Comparison of ENCODE assay signal across 20 cellular contexts in the genomic region with DNA sequence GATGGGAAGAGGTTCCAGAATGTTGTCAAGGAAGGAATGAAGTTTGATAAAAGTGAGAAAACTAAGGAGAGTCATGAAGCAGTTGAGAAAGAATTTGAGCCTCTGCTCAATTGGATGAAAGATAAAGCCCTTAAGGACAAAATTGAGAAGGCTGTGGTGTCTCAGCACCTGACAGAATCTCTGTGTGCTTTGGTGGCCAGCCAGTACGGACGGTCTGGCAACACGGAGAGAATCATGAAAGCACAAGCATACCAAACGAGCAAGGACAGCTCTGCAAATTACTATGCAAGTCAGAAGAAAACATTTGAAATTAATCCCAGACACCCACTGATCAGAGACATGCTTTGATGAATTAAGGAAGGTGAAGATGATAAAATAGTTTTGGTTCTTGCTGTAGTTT.
DNase-seq lines count a peak whose midpoint lies in the region; ATAC-seq and TF ChIP-seq lines count a peak whose summit lies in the region.
"Had no signal": no experiment of that assay in that cellular context is flagged by ENCODE, and none has a peak within 500 bp of the region (broad histone marks: within the 10 kb centered on the region; RNA-seq: fewer than 3 reads in every experiment).

No MANE protein-coding gene starts in this region.

- in situ Hi-C loops in brain microvascular endothelial cell (cut with HindIII; ENCODE audit: low pct_ligation_motif_present, low sequenced_read_pairs): no loop called here

- TF ChIP-seq POLR2A in esophagus muscularis mucosa (IDR thresholded peaks at IDR 0.05; ENCODE audit: low read depth): no peak
- TF ChIP-seq POLR2A in gastroesophageal sphincter (IDR thresholded peaks at IDR 0.05): no peak
- no peak for TF ChIP-seq POLR2A in testis (IDR thresholded peaks at IDR 0.05)
- TF ChIP-seq POLR2A in right lobe of liver (IDR thresholded peaks at IDR 0.05): no peak

- no peak for TF ChIP-seq EP300 in esophagus muscularis mucosa (IDR thresholded peaks at IDR 0.05)
- TF ChIP-seq EP300 in gastroesophageal sphincter (IDR thresholded peaks at IDR 0.05): no peak

- ATAC-seq in gastroesophageal sphincter (peak; percentile 36), left ventricle myocardium superior (no peak), right lobe of liver (no peak)
- ATAC-seq: A549, GM23338 had no signal

- 71% methylated on average over 4 of the region's 4 CpGs for WGBS in esophagus muscularis mucosa
- 60 to 68% methylated on average over 4 of the region's 4 CpGs for WGBS in gastroesophageal sphincter (ENCODE audit: low coverage in 1 of 2), 2 donors
- WGBS in testis, 2 donors: 56 to 61% methylated on average over 4 of the region's 4 CpGs
- WGBS in right lobe of liver (ENCODE audit: insufficient coverage, low coverage, low lambda C conversion rate, missing lambda C conversion rate): 73% methylated on average over 4 of the region's 4 CpGs

- H3K27ac ChIP-seq in esophagus muscularis mucosa (replicated peaks in 1 of 4) (peak overlapping the region in 1 of 4 donors; percentile 23), gastroesophageal sphincter (no peak overlapping the region), testis (no peak overlapping the region), brain microvascular endothelial cell (no peak overlapping the region), right lobe of liver (no peak overlapping the region)
- H3K27ac ChIP-seq: A549 had no signal

- intact Hi-C loops in esophagus muscularis mucosa (cut with DNase I) (no loop called here), testis (cut with DNase I; ENCODE audit: low total_unique reads) (no loop called here), left ventricle myocardium superior (cut with micrococcal nuclease) (no loop called here), right lobe of liver (cut with DNase I) (no loop called here)

- peak; percentile 11 for DNase-seq in LNCaP clone FGC (ENCODE audit: low read depth)
- peak; percentile 62 for DNase-seq in esophagus muscularis mucosa (ENCODE audit: extremely low spot score)
- DNase-seq in testis: peak; percentile 58
- no peak for DNase-seq in brain microvascular endothelial cell
- DNase-seq in left ventricle myocardium superior: no peak
- no peak for DNase-seq in NCI-H226
- DNase-seq in right lobe of liver: no peak
- DNase-seq: 8988T; C1 segment of cervical spinal cord; Calu3; CD4-positive, alpha-beta memory T cell; COR-L47; DMS53; DMS79 treated with DMSO at 0.1 percent for 48 hours; GF-D8; HFFc6 had no signal

- TF ChIP-seq CTCF in LNCaP clone FGC (IDR thresholded peaks at IDR 0.05; ENCODE audit: control insufficient read depth, extremely low read depth, insufficient read depth) (no peak), esophagus muscularis mucosa (IDR thresholded peaks at IDR 0.05) (no peak), gastroesophageal sphincter (IDR thresholded peaks at IDR 0.05) (no peak), testis (IDR thresholded peaks at IDR 0.05) (no peak), brain microvascular endothelial cell (IDR thresholded peaks at IDR 0.05; ENCODE audit: low read depth, low read length, missing control alignments) (no peak), right lobe of liver (IDR thresholded peaks at IDR 0.05) (no peak)

- H3K36me3 ChIP-seq in esophagus muscularis mucosa (no peaks in the 10 kb centered on the region), gastroesophageal sphincter (no peaks in the 10 kb centered on the region), testis (ENCODE audit: low read depth, missing control alignments) (no peaks in the 10 kb centered on the region), brain microvascular endothelial cell (replicated peaks) (no peaks in the 10 kb centered on the region), right lobe of liver (no peaks in the 10 kb centered on the region)
- H3K36me3 ChIP-seq: HAP-1 had no signal

- H3K27me3 ChIP-seq in esophagus muscularis mucosa: no peaks in the 10 kb centered on the region
- H3K27me3 ChIP-seq in gastroesophageal sphincter: no peaks in the 10 kb centered on the region
- H3K27me3 ChIP-seq in testis: no peaks in the 10 kb centered on the region
- H3K27me3 ChIP-seq in brain microvascular endothelial cell (replicated peaks): no peaks in the 10 kb centered on the region
- no peaks in the 10 kb centered on the region for H3K27me3 ChIP-seq in right lobe of liver

- no peak overlapping the region for H3K4me3 ChIP-seq in LNCaP clone FGC (ENCODE audit: low read depth, low read length)
- H3K4me3 ChIP-seq in esophagus muscularis mucosa: no peak overlapping the region
- no peak overlapping the region for H3K4me3 ChIP-seq in gastroesophageal sphincter
- H3K4me3 ChIP-seq in testis: no peak overlapping the region
- H3K4me3 ChIP-seq in brain microvascular endothelial cell (ENCODE audit: low read depth, low read length): no peak overlapping the region
- no peak overlapping the region for H3K4me3 ChIP-seq in right lobe of liver
- H3K4me3 ChIP-seq: A549, GM23338, HAP-1 had no signal

- no peaks in the 10 kb centered on the region for H3K4me1 ChIP-seq in esophagus muscularis mucosa
- no peaks in the 10 kb centered on the region for H3K4me1 ChIP-seq in gastroesophageal sphincter
- no peaks in the 10 kb centered on the region for H3K4me1 ChIP-seq in testis
- H3K4me1 ChIP-seq in right lobe of liver: no peaks in the 10 kb centered on the region
- H3K4me1 ChIP-seq: A549, HAP-1 had no signal

- H3K9me3 ChIP-seq in esophagus muscularis mucosa: no peaks in the 10 kb centered on the region
- no peaks in the 10 kb centered on the region for H3K9me3 ChIP-seq in gastroesophageal sphincter
- no peaks in the 10 kb centered on the region for H3K9me3 ChIP-seq in testis
- H3K9me3 ChIP-seq in right lobe of liver: no peaks in the 10 kb centered on the region
- H3K9me3 ChIP-seq: A549, HAP-1 had no signal

Comparison
In these comparisons a context has a peak if more than half of its experiments do, and no peak if none do; other contexts are left out.
1. DNase-seq: peak in LNCaP clone FGC (single experiment), esophagus muscularis mucosa (single experiment) and testis (single experiment); none in brain microvascular endothelial cell (single experiment), left ventricle myocardium superior (single experiment), NCI-H226 (single experiment) and right lobe of liver (0 of 3).